Comparison of ENCODE assay signal across 24 cellular contexts in the genomic region with DNA sequence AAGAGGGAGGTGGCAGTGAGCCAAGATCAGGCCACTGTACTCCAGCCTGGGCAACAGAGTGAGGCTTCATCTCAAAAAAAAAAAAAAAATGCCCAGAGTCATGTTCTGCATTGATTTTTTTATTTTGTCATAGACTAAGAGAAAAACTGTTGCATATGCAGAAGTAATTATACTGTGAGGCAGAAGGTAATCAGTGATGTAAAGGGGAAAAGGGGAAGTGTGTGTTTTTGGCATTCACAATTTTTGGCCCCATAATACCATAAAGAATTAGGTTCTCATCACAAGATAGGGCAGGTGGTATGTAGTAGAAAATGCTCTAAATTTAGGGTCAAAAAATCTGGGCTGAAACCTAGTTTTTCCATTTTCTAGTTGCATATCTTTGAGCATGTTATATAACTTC.
"Had no signal": no experiment of that assay in that cellular context is flagged by ENCODE, and none has a peak within 500 bp of the region (broad histone marks: within the 10 kb centered on the region; RNA-seq: fewer than 3 reads in every experiment).

No MANE protein-coding gene starts in this region.

- H3K4me3 Mint-ChIP-seq: activated naive CD8-positive, alpha-beta T cell treated with anti-CD3 and anti-CD28 coated beads for 36 hours; stimulated activated effector memory CD8-positive, alpha-beta T cell treated with anti-CD3 and anti-CD28 coated beads, Interleukin-12 subunit alpha, Interleukin-12 subunit beta, amount 100 ng/mL, for 72 hours; stimulated activated naive CD8-positive, alpha-beta T cell treated with anti-CD3 and anti-CD28 coated beads, Interleukin-15, amount 100 ng/mL, for 72 hours; type B pancreatic cell had no signal

- H3K27me3 Mint-ChIP-seq: activated naive CD8-positive, alpha-beta T cell treated with anti-CD3 and anti-CD28 coated beads for 36 hours; stimulated activated naive CD8-positive, alpha-beta T cell treated with anti-CD3 and anti-CD28 coated beads, Interleukin-15, amount 100 ng/mL, for 72 hours; type B pancreatic cell had no signal

- H3K4me1 Mint-ChIP-seq: activated naive CD8-positive, alpha-beta T cell treated with anti-CD3 and anti-CD28 coated beads for 36 hours; stimulated activated effector memory CD8-positive, alpha-beta T cell treated with anti-CD3 and anti-CD28 coated beads, Interleukin-12 subunit alpha, Interleukin-12 subunit beta, amount 100 ng/mL, for 72 hours; stimulated activated naive CD8-positive, alpha-beta T cell treated with anti-CD3 and anti-CD28 coated beads, Interleukin-15, amount 100 ng/mL, for 72 hours had no signal

- H3K36me3 Mint-ChIP-seq: activated naive CD8-positive, alpha-beta T cell treated with anti-CD3 and anti-CD28 coated beads for 36 hours; stimulated activated effector memory CD8-positive, alpha-beta T cell treated with anti-CD3 and anti-CD28 coated beads, Interleukin-12 subunit alpha, Interleukin-12 subunit beta, amount 100 ng/mL, for 72 hours; type B pancreatic cell had no signal

- DNase-seq: activated CD4-positive, alpha-beta T cell treated with anti-CD3 and anti-CD28 coated beads for 48 hours; activated CD4-positive, alpha-beta T cell treated with anti-CD3 and anti-CD28 coated beads, Interleukin-2, amount 50 U/mL, for 48 hours; activated CD8-positive, alpha-beta memory T cell treated with anti-CD3 and anti-CD28 coated beads for 24 hours; activated effector memory CD4-positive, alpha-beta T cell treated with Interleukin-2 at 50 U/mL for 16 hours; activated naive CD4-positive, alpha-beta T cell treated with Interleukin-2 at 50 U/mL for 16 hours; activated naive CD8-positive, alpha-beta T cell treated with anti-CD3 and anti-CD28 coated beads for 36 hours; adrenal gland; aorta; body of pancreas; effector CD8-positive, alpha-beta T cell; glutamatergic neuron; left cardiac atrium; left ventricle myocardium superior; pancreas; sigmoid colon; small intestine; stimulated activated CD4-positive, alpha-beta T cell treated with anti-CD3 and anti-CD28 coated beads, Interleukin-4, amount 100 ng/mL, for 24 hours; stimulated activated naive CD8-positive, alpha-beta T cell treated with anti-CD3 and anti-CD28 coated beads, Interleukin-15, amount 100 ng/mL, for 72 hours; substantia nigra; uterus; WERI-Rb-1 had no signal

- H3K9me3 Mint-ChIP-seq: activated naive CD8-positive, alpha-beta T cell treated with anti-CD3 and anti-CD28 coated beads for 36 hours; stimulated activated effector memory CD8-positive, alpha-beta T cell treated with anti-CD3 and anti-CD28 coated beads, Interleukin-12 subunit alpha, Interleukin-12 subunit beta, amount 100 ng/mL, for 72 hours; stimulated activated naive CD8-positive, alpha-beta T cell treated with anti-CD3 and anti-CD28 coated beads, Interleukin-15, amount 100 ng/mL, for 72 hours; type B pancreatic cell had no signal

- ATAC-seq: activated CD4-positive, CD25-positive, alpha-beta regulatory T cell treated with anti-CD3 and anti-CD28 coated beads, Interleukin-2, amount 50 U/mL, for 24 hours; body of pancreas; left cardiac atrium; left ventricle myocardium superior; pancreas; stimulated activated effector memory CD8-positive, alpha-beta T cell treated with anti-CD3 and anti-CD28 coated beads, Interleukin-12 subunit alpha, Interleukin-12 subunit beta, amount 100 ng/mL, for 72 hours; stimulated activated naive CD8-positive, alpha-beta T cell treated with anti-CD3 and anti-CD28 coated beads, Interleukin-15, amount 100 ng/mL, for 72 hours had no signal

- H3K27ac Mint-ChIP-seq: activated naive CD8-positive, alpha-beta T cell treated with anti-CD3 and anti-CD28 coated beads for 36 hours; stimulated activated effector memory CD8-positive, alpha-beta T cell treated with anti-CD3 and anti-CD28 coated beads, Interleukin-12 subunit alpha, Interleukin-12 subunit beta, amount 100 ng/mL, for 72 hours; stimulated activated naive CD8-positive, alpha-beta T cell treated with anti-CD3 and anti-CD28 coated beads, Interleukin-15, amount 100 ng/mL, for 72 hours; type B pancreatic cell had no signal
